Comparison of ENCODE assay signal across 8 cellular contexts in the genomic region with DNA sequence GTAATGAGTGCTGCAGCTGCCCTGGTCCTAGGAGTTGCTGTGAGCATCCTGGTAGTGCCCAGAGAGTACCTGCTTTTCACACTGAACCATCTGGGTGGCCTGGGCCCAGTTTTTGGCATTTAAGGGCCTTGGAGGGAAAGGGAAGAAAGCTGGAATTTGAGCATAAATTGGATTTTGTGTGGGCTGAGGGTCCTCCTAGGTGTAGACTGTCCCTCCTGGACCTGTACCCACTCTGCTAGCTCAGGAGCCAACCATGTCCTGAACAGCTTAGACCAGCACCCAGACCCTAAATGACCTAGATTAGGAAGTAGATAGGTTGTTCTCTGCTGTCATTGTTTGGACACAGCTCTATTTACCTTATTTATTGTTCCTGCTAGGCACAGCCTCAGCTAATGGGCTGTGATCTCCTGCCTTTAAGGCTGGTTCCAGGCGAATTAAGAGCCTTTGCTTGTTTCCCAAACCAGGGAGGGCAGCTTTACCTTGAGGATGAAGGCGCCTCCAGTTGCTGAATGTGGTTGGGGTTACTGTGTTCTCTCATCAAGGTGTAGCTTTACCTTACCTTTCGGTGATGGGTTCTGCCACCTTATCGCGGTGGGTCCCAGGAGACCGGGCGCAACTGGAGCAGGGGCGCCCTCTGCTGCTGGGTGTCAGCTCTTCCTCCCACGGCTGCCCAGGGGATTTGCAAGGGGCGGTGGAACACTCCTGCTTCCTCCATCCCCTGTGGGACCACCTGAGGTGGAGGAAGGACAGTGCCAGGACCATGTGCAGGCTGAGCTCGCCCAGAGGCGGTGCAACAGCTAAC. TPM values are rescaled to one million over a fixed set of nuclear protein-coding genes. Genes with fewer than 3 reads are reported as not detected.
DNase-seq lines count a peak whose midpoint lies in the region; ATAC-seq, FAIRE-seq and TF ChIP-seq lines count a peak whose summit lies in the region.

No MANE protein-coding gene starts in this region.

- H3K9me3 Mint-ChIP-seq in activated T-helper 17 cell treated with anti-CD3 and anti-CD28 coated beads, Interleukin-2, amount 50 U/mL, for 72 hours: no peaks in the 10 kb centered on the region

- intact Hi-C loops in Panc1 (cut with micrococcal nuclease; ENCODE audit: unreplicated experiment): loop anchor here (1.0 to 10.0 kb wide), 2 partner anchors 34 to 257 kb away; partner anchors contain the start of gene ITGA6

- H3K4me3 ChIP-seq in Panc1 (ENCODE audit: low read depth in 2 of 2, low read length in 2 of 2) (peak overlapping the region in 1 of 2 experiments; percentile 39; a peak in 2 of 4 replicates), gastroesophageal sphincter (no peak overlapping the region), parathyroid adenoma (ENCODE audit: low read depth, low read length) (no peak overlapping the region)

- no peaks in the 10 kb centered on the region for H3K9me3 ChIP-seq in Panc1 (ENCODE audit: control insufficient read depth, insufficient read depth, low read depth, low read length)
- no peaks in the 10 kb centered on the region for H3K9me3 ChIP-seq in gastroesophageal sphincter
- H3K9me3 ChIP-seq in parathyroid adenoma (ENCODE audit: control insufficient read depth, low read length): no peaks in the 10 kb centered on the region

- peak; percentile 4 for FAIRE-seq in HTR-8/SVneo (lab: Jason Lieb, UNC)
- no peak for FAIRE-seq in urothelium cell line (lab: Jason Lieb, UNC)

- 10 to 27% methylated on average over 2 of the region's 12 CpGs for WGBS in gastroesophageal sphincter (ENCODE audit: low coverage in 1 of 2), 2 donors

- ATAC-seq in Panc1 (peak; percentile 87), gastroesophageal sphincter (peak; percentile 34), HG03280 (IDR thresholded peaks at IDR 0.05; ENCODE audit: unreplicated experiment) (no peak)
- ATAC-seq in activated T-helper 17 cell treated with anti-CD3 and anti-CD28 coated beads, Interleukin-2, amount 50 U/mL, for 72 hours (replicated peaks): peak; percentile 65

- CTCF ChIA-PET in Panc1 (lab: Charles Lee): interaction anchor here (0.6 to 2.5 kb wide), 13 partner anchors 19 to 881 kb away, joined by 3 to 24 read pairs (median 4); partner anchors contain the start of gene ITGA6

- no peaks in the 10 kb centered on the region for H3K27me3 ChIP-seq in Panc1 (ENCODE audit: control insufficient read depth, insufficient read depth, low read length)
- H3K27me3 ChIP-seq in gastroesophageal sphincter: peaks cover 41% of the 10 kb centered on the region
- H3K27me3 ChIP-seq in parathyroid adenoma (ENCODE audit: control insufficient read depth, insufficient read depth, low read length): no peaks in the 10 kb centered on the region

- TF ChIP-seq POLR2A in gastroesophageal sphincter (IDR thresholded peaks at IDR 0.05): no peak

- no peak overlapping the region for H3K9ac ChIP-seq in parathyroid adenoma

- no peaks in the 10 kb centered on the region for H3K79me2 ChIP-seq in parathyroid adenoma

- in situ Hi-C loops in Panc1 (cut with HindIII; ENCODE audit: low pct_unique_long_range_greater_than_20kb, low sequenced_read_pairs): no loop called here

- no peaks in the 10 kb centered on the region for H3K36me3 ChIP-seq in Panc1 (ENCODE audit: control insufficient read depth, insufficient read depth, low read length)
- no peaks in the 10 kb centered on the region for H3K36me3 ChIP-seq in gastroesophageal sphincter
- H3K36me3 ChIP-seq in parathyroid adenoma (ENCODE audit: control insufficient read depth, insufficient read depth, low read length): no peaks in the 10 kb centered on the region

- H3K4me1 Mint-ChIP-seq in activated T-helper 17 cell treated with anti-CD3 and anti-CD28 coated beads, Interleukin-2, amount 50 U/mL, for 72 hours: peaks cover 65% of the 10 kb centered on the region

- peaks cover 20% of the 10 kb centered on the region for H3K4me1 ChIP-seq in Panc1 (ENCODE audit: control insufficient read depth, insufficient read depth, low read length)
- H3K4me1 ChIP-seq in gastroesophageal sphincter: peaks cover 0 to 32% (median 0%) of the 10 kb centered on the region in 3 donors
- no peaks in the 10 kb centered on the region for H3K4me1 ChIP-seq in parathyroid adenoma

- TF ChIP-seq EP300 in gastroesophageal sphincter (IDR thresholded peaks at IDR 0.05): no peak

- no peaks in the 10 kb centered on the region for H3K36me3 Mint-ChIP-seq in activated T-helper 17 cell treated with anti-CD3 and anti-CD28 coated beads, Interleukin-2, amount 50 U/mL, for 72 hours (ENCODE audit: low read depth)

- no TSS peak for BruUV-seq in Panc1 (replicated peaks; lab: Mats Ljungman, UMichigan)

- no peak overlapping the region for H3K4me2 ChIP-seq in parathyroid adenoma (ENCODE audit: low read length)

- H3K4me3 Mint-ChIP-seq in activated T-helper 17 cell treated with anti-CD3 and anti-CD28 coated beads, Interleukin-2, amount 50 U/mL, for 72 hours: peak overlapping the region; percentile 58

- H3K27me3 Mint-ChIP-seq in activated T-helper 17 cell treated with anti-CD3 and anti-CD28 coated beads, Interleukin-2, amount 50 U/mL, for 72 hours: no peaks in the 10 kb centered on the region

- peak overlapping the region; percentile 10 for H2AFZ ChIP-seq in parathyroid adenoma

- H3K27ac ChIP-seq in Panc1 (ENCODE audit: low read length): no peak overlapping the region
- H3K27ac ChIP-seq in gastroesophageal sphincter: peak overlapping the region in 1 of 4 donors; percentile 4
- no peak overlapping the region for H3K27ac ChIP-seq in parathyroid adenoma

- no peak overlapping the region for H3K27ac Mint-ChIP-seq in activated T-helper 17 cell treated with anti-CD3 and anti-CD28 coated beads, Interleukin-2, amount 50 U/mL, for 72 hours

- POLR2A ChIA-PET in Panc1 (lab: Charles Lee): interaction anchor here (0.6 kb wide), 1 partner anchor 335 kb away, joined by 3 read pairs; no protein-coding TSS in a partner anchor

- DNase-seq in ELF-1 (ENCODE audit: low read depth, low spot score) (peak; percentile 84), HTR-8/SVneo (ENCODE audit: insufficient read length, low spot score) (peak; percentile 65), Panc1 (ENCODE audit: low read depth, low spot score) (no peak), urothelium cell line (ENCODE audit: low spot score) (peak; percentile 62)

- TF ChIP-seq CTCF in Panc1 (IDR thresholded peaks at IDR 0.05): peak; percentile 97
- TF ChIP-seq CTCF in gastroesophageal sphincter (IDR thresholded peaks at IDR 0.05): peak; percentile 22 to 77 (median 44)
- peak; percentile 89 for TF ChIP-seq CTCF in parathyroid adenoma (IDR thresholded peaks at IDR 0.05)

RNA-seq across cellular contexts. Expression of gene ITGA6, which starts 34.4 kb away (rescaled TPM):
- total RNA-seq in Panc1 (2021; ENCODE audit: unreplicated experiment) (75.9 TPM), gastroesophageal sphincter (10 to 100 TPM; 32.5 to 62.2 (median 48.7) TPM)
- 41.0 TPM for polyA plus RNA-seq in Panc1 (2012; ENCODE audit: insufficient read length)
- total RNA-seq in activated T-helper 17 cell treated with anti-CD3 and anti-CD28 coated beads, Interleukin-2, amount 50 U/mL, for 72 hours: 1 to 10 TPM; 2.2 to 4.9 TPM

Comparison
In these comparisons a context has a peak if more than half of its experiments do, and no peak if none do; other contexts are left out.
1. CTCF ChIP-seq: peak in every context shown above with its lines; median percentile 97 in Panc1; 89 in parathyroid adenoma; 44 in gastroesophageal sphincter.
2. RNA of gene ITGA6, which starts 34.4 kb away (total RNA-seq): 75.9 TPM in Panc1 (single experiment) and 32.5 to 62.2 TPM in gastroesophageal sphincter; 2.2 to 4.9 TPM in activated T-helper 17 cell treated with anti-CD3 and anti-CD28 coated beads, Interleukin-2, amount 50 U/mL, for 72 hours; every median in the first group is over 4 times any median in the second.